In genomic region chr2:61537590-61538178, GRCh38 we compare ENCODE assay signal across 1 cellular context.
A peak's percentile ranks its signal among the peaks of the same experiment; 100 is the strongest.
TF ChIP-seq lines count a peak whose summit lies in the region.

No MANE protein-coding gene starts in this region.

TF ChIP-seq in HepG2, 621 proteins besides CTCF, POLR2A, EP300 and RAD21 (continued from another document and continues in another):
- TF ChIP-seq HIC2 (CRISPR knock-in tag; IDR thresholded peaks at IDR 0.05; ENCODE audit: low read depth) (no peak), PLRG1 (conservative IDR thresholded peaks at IDR 0.05) (no peak), CREM (IDR thresholded peaks at IDR 0.05) (no peak), CREM (CRISPR knock-in tag; IDR thresholded peaks at IDR 0.05) (no peak), NFAT5 (CRISPR knock-in tag; IDR thresholded peaks at IDR 0.05) (no peak), HDAC1 (CRISPR knock-in tag; IDR thresholded peaks at IDR 0.05) (no peak), PATZ1 (CRISPR knock-in tag; IDR thresholded peaks at IDR 0.05) (peak; percentile 54; the same call in 1 of the 2 replicates), ZNF460 (CRISPR knock-in tag; IDR thresholded peaks at IDR 0.05; ENCODE audit: borderline replicate concordance) (no peak), POGK (CRISPR knock-in tag; conservative IDR thresholded peaks at IDR 0.05) (no peak), ZNF781 (CRISPR knock-in tag; IDR thresholded peaks at IDR 0.05; ENCODE audit: borderline replicate concordance, not compliant biosample characterization) (no peak), ZNF431 (CRISPR knock-in tag; IDR thresholded peaks at IDR 0.05; ENCODE audit: borderline replicate concordance, low read depth) (no peak), SMAD9 (CRISPR knock-in tag; IDR thresholded peaks at IDR 0.05) (no peak), YY1 (IDR thresholded peaks at IDR 0.05; ENCODE audit: insufficient read depth, insufficient replicate concordance, low read depth, low read length) (no peak), ZNF20 (CRISPR knock-in tag; IDR thresholded peaks at IDR 0.05) (no peak), TSC22D2 (CRISPR knock-in tag; IDR thresholded peaks at IDR 0.05; ENCODE audit: borderline replicate concordance) (0 out of 2 replicates have a peak, but pooled peaks have one; percentile 1), TGIF2 (CRISPR knock-in tag; IDR thresholded peaks at IDR 0.05) (no peak), MLXIP (CRISPR knock-in tag; IDR thresholded peaks at IDR 0.05; ENCODE audit: borderline replicate concordance) (no peak), HIVEP1 (CRISPR knock-in tag; IDR thresholded peaks at IDR 0.05) (no peak), USF2 (IDR thresholded peaks at IDR 0.05; ENCODE audit: low read depth, low read length) (no peak), USF2 (CRISPR knock-in tag; IDR thresholded peaks at IDR 0.05; ENCODE audit: borderline replicate concordance) (no peak), ZNF607 (CRISPR knock-in tag; IDR thresholded peaks at IDR 0.05; ENCODE audit: borderline replicate concordance) (no peak), GABPA (IDR thresholded peaks at IDR 0.05; ENCODE audit: low read depth, low read length) (0 out of 2 replicates have a peak, but pooled peaks have one; percentile 8), GABPA (CRISPR knock-in tag; IDR thresholded peaks at IDR 0.05; ENCODE audit: low read depth) (no peak), MAF1 (CRISPR knock-in tag; IDR thresholded peaks at IDR 0.05; ENCODE audit: borderline replicate concordance) (no peak), ZNF644 (CRISPR knock-in tag; IDR thresholded peaks at IDR 0.05; ENCODE audit: low read depth) (no peak), YEATS4 (CRISPR knock-in tag; IDR thresholded peaks at IDR 0.05; ENCODE audit: borderline replicate concordance) (no peak), TEAD2 (CRISPR knock-in tag; IDR thresholded peaks at IDR 0.05) (no peak), JUNB (CRISPR knock-in tag; IDR thresholded peaks at IDR 0.05; ENCODE audit: borderline replicate concordance) (no peak), ZNF251 (CRISPR knock-in tag; IDR thresholded peaks at IDR 0.05) (no peak), SETDB1 (CRISPR knock-in tag; IDR thresholded peaks at IDR 0.05; ENCODE audit: borderline replicate concordance) (no peak), HNRNPK (IDR thresholded peaks at IDR 0.05; ENCODE audit: low read depth, low read length, poor library complexity, severe bottlenecking) (peak; percentile 6), RAD51 (IDR thresholded peaks at IDR 0.05; ENCODE audit: borderline replicate concordance) (no peak), KMT2A (CRISPR knock-in tag; IDR thresholded peaks at IDR 0.05) (no peak), TFDP2 (CRISPR knock-in tag; IDR thresholded peaks at IDR 0.05) (no peak), ZNF260 (CRISPR knock-in tag; IDR thresholded peaks at IDR 0.05; ENCODE audit: borderline replicate concordance, low read depth) (no peak), KDM6A (CRISPR knock-in tag; IDR thresholded peaks at IDR 0.05; ENCODE audit: low read depth) (no peak), ZNF138 (CRISPR knock-in tag; IDR thresholded peaks at IDR 0.05; ENCODE audit: low read depth) (no peak), REPIN1 (CRISPR knock-in tag; IDR thresholded peaks at IDR 0.05; ENCODE audit: borderline replicate concordance, low read depth) (no peak), SUZ12 (IDR thresholded peaks at IDR 0.05; ENCODE audit: low read depth, low read length) (no peak), SSRP1 (CRISPR knock-in tag; IDR thresholded peaks at IDR 0.05) (no peak), SATB2 (CRISPR knock-in tag; IDR thresholded peaks at IDR 0.05) (no peak), ZNF616 (CRISPR knock-in tag; IDR thresholded peaks at IDR 0.05; ENCODE audit: low read depth) (no peak), ZC3H4 (CRISPR knock-in tag; IDR thresholded peaks at IDR 0.05; ENCODE audit: borderline replicate concordance) (no peak), ATRX (CRISPR knock-in tag; IDR thresholded peaks at IDR 0.05; ENCODE audit: borderline replicate concordance) (no peak), ATAD3A (CRISPR knock-in tag; IDR thresholded peaks at IDR 0.05) (no peak), ZBTB46 (CRISPR knock-in tag; IDR thresholded peaks at IDR 0.05; ENCODE audit: borderline replicate concordance) (no peak), CHD4 (IDR thresholded peaks at IDR 0.05; ENCODE audit: borderline replicate concordance, low read length) (no peak), ZNF546 (CRISPR knock-in tag; conservative IDR thresholded peaks at IDR 0.05) (0 out of 2 replicates have a peak, but pooled peaks have one; percentile 11)
